In the genomic region with DNA sequence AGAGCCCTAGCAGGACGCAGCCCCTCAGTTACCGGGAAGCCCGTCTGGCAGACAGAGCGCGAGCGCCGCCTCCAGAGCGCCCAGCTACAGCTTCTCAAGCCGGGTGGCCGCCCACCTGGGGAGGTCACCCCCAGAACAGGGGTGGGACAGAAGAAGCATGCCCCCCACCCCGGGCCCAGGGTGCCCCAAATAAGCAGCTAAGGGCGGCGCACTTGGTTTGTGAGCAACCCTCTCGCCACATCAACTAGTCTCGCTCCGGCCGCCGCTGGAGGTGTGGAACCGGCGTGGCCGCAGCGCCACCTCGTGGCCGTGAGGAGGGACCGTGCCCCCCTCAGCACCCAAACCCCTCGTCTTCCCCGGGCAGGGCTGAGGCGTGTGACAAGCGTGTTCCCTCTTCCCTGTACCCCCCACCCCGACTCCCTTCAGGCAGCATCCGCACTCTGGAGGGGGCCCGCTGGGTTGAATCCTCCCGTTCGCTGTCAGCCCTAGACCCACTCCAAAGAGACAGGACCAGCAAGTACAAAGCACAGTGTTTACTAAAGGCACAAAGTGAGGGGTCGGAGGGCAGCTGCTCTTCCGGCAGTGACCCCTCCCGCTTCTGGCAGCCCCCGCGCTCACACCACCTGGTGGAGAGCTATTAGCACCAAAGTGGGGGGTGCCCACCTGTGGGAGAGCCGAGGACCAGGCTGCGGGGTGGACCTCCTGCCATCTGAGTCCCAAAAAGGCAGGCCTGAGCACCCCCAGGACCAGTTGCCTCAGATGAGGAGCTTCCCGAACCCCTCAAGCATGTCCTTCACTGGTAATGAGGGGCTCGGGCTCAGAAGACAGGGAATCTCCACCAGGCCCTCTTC, we compare ENCODE assay signal across 8 cellular contexts. TPM values are rescaled to one million over a fixed set of nuclear protein-coding genes. Genes with fewer than 3 reads are reported as not detected.
DNase-seq lines count a peak whose midpoint lies in the region; ATAC-seq and TF ChIP-seq lines count a peak whose summit lies in the region.

No MANE protein-coding gene starts in this region.

- H3K27me3 Mint-ChIP-seq in HFFc6 (ENCODE audit: insufficient read depth): peaks cover 4% of the 10 kb centered on the region

- DNase-seq in G401 (ENCODE audit: low spot score): peak; percentile 75
- peak; percentile 36 for DNase-seq in HFFc6
- DNase-seq in NCI-H1930 (lab: John Stamatoyannopoulos, UW): peak; percentile 16 to 64
- peak; percentile 44 to 65 (median 54) for DNase-seq in activated CD4-positive, CD25-positive, alpha-beta regulatory T cell (lab: John Stamatoyannopoulos, UW)
- DNase-seq in cardiac fibroblast (ENCODE audit: low read depth in 2 of 2): peak; percentile 72 to 81
- DNase-seq in islet precursor cell: peak; percentile 86
- peak; percentile 63 to 70 for DNase-seq in stimulated activated CD4-positive, alpha-beta T cell treated with anti-CD3 and anti-CD28 coated beads, Interleukin-12 subunit alpha, Interleukin-12 subunit beta, amount 100 ng/mL, for 24 hours (ENCODE audit: low read depth in 2 of 2)

- TF ChIP-seq CTCF in HFFc6 (IDR thresholded peaks at IDR 0.05) (peak; percentile 97), cardiac fibroblast (IDR thresholded peaks at IDR 0.05; ENCODE audit: low read depth, low read length) (peak; percentile 88)

- peaks cover 13% of the 10 kb centered on the region for H3K4me1 Mint-ChIP-seq in HFFc6 (ENCODE audit: low read depth)

- ATAC-seq in GM18520 (IDR thresholded peaks at IDR 0.05; ENCODE audit: unreplicated experiment): no peak

- in situ Hi-C loops in G401 (cut with HindIII; ENCODE audit: low sequenced_read_pairs): no loop called here

- H3K27ac Mint-ChIP-seq in HFFc6: no peak overlapping the region

- H3K4me3 ChIP-seq in cardiac fibroblast (replicated peaks in 1 of 2; ENCODE audit: low read depth in 2 of 2, low read length in 2 of 2): peak overlapping the region; percentile 15 to 26

- H3K9me3 Mint-ChIP-seq in HFFc6: no peaks in the 10 kb centered on the region

- H3K36me3 Mint-ChIP-seq in HFFc6 (ENCODE audit: low read depth): no peaks in the 10 kb centered on the region

- H3K4me3 Mint-ChIP-seq in HFFc6: peak overlapping the region; percentile 41; the same call in 1 of the 2 replicates

RNA-seq across cellular contexts. Expression of a gene that starts 45.4 kb away (rescaled TPM):
- 0.18 TPM in 1 of 2 replicates, not detected in the other for total RNA-seq in G401 (2014; rRNA removed; shearing (Covaris generic))
- total RNA-seq in HFFc6 (2021; fragmentation: NEBNext Ultra II Directional; extraction: Animal tissue kit (Norgen Biotek cat#: 25700)): under 1 TPM in 2 of 6 experiments, not detected in 4; 0.38 to 0.96 TPM

RNA-seq across cellular contexts. Expression of a gene that starts 51.7 kb away (rescaled TPM):
- total RNA-seq in G401 (2014; rRNA removed; shearing (Covaris generic)): 6.7 and 9.8 TPM in 2 replicates
- 10 to 100 TPM in 4 of 6 experiments, 1 to 10 TPM in 2; 8.7 to 14.2 (median 11.0) TPM for total RNA-seq in HFFc6 (2021; fragmentation: NEBNext Ultra II Directional; extraction: Animal tissue kit (Norgen Biotek cat#: 25700))

Comparison
In these comparisons a context has a peak if more than half of its experiments do, and no peak if none do; other contexts are left out.
1. DNase-seq: peak in every context shown above with its lines; median percentile 86 in islet precursor cell; 76 in cardiac fibroblast; 75 in G401; 66 in stimulated activated CD4-positive, alpha-beta T cell treated with anti-CD3 and anti-CD28 coated beads, Interleukin-12 subunit alpha, Interleukin-12 subunit beta, amount 100 ng/mL, for 24 hours; 54 in activated CD4-positive, CD25-positive, alpha-beta regulatory T cell; 40 in NCI-H1930; 36 in HFFc6.